8 cellular contexts compared by ENCODE assay signal in the genomic region with DNA sequence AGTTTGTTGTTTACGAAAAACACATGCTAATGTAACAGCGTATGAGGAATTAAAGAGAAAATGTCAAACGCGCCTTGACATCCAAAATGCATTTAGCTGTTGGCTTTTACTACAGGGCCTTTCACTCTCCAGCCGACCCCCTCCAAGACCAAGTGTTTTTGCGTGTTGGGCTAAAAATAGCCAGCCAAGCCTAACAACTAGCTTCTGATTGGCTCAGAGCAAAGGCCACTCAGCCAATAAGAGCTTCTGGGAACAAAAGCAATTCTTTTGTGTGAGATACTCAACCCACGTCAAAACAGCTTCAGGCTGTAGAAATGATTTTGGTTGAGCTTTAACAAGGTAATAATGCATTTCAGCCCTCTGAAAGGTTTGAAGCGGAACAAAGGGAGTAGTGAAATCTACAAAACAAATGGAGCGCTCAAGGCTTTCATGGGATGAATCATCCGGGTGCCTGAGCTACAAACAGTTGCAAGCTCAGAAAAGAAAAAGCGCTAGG.
DNase-seq lines count a peak whose midpoint lies in the region; ATAC-seq and TF ChIP-seq lines count a peak whose summit lies in the region.

No MANE protein-coding gene starts in this region.

- no peak for TF ChIP-seq EP300 in suprapubic skin (IDR thresholded peaks at IDR 0.05)

- no peak overlapping the region for H3K27ac Mint-ChIP-seq in T-helper 17 cell

- no peaks in the 10 kb centered on the region for H4K20me1 ChIP-seq in BLaER1 treated with 17β-estradiol and CSF1 and Interleukin-3, amounts not matched to agents 10 nM and 100 nM

- no peaks in the 10 kb centered on the region for H3K36me3 ChIP-seq in BLaER1 treated with 17β-estradiol and CSF1 and Interleukin-3, amounts not matched to agents 10 nM and 100 nM
- H3K36me3 ChIP-seq in SJCRH30 (no peaks in the 10 kb centered on the region), endocrine pancreas (ENCODE audit: control insufficient read depth, insufficient read depth, low read length) (no peaks in the 10 kb centered on the region), lung (ENCODE audit: control insufficient read depth in 2 of 2, insufficient read depth in 2 of 2, low read length in 2 of 2) (no peaks in the 10 kb centered on the region), suprapubic skin (no peaks in the 10 kb centered on the region)

- ATAC-seq in GM19025 (IDR thresholded peaks at IDR 0.05; ENCODE audit: low read depth, unreplicated experiment) (peak; percentile 50), HG03354 (IDR thresholded peaks at IDR 0.05; ENCODE audit: poor library complexity, severe bottlenecking, unreplicated experiment) (peak; percentile 84), lung (ENCODE audit: insufficient read depth, low FRiP score) (peak; percentile 70), T-helper 17 cell (no peak)

- DNase-seq in SJCRH30 (peak; percentile 71 to 85), lung (ENCODE audit: low spot score) (peak; percentile 54), suprapubic skin (ENCODE audit: low spot score in 2 of 2) (peak in 1 of 2 donors; percentile 63), T-helper 17 cell (no peak)

- H3K27ac ChIP-seq in BLaER1 treated with 17β-estradiol and CSF1 and Interleukin-3, amounts not matched to agents 10 nM and 100 nM, result peak overlapping the region in 9 of 11 experiments; percentile 17 to 69 (median 63); a peak in 17 of 22 replicates
- H3K27ac ChIP-seq in SJCRH30 (peak overlapping the region; percentile 30), lung (ENCODE audit: low read depth in 1 of 2, low read length in 1 of 2) (peak overlapping the region; percentile 27 to 69), suprapubic skin (peak overlapping the region; percentile 72)

- TF ChIP-seq CTCF in lung (IDR thresholded peaks at IDR 0.05; ENCODE audit: control extremely low read depth, extremely low read depth), result no peak
- no peak for TF ChIP-seq CTCF in suprapubic skin (IDR thresholded peaks at IDR 0.05)

- 17 to 23% methylated on average over 11 of the region's 11 CpGs for WGBS in lung, 2 donors
- WGBS in suprapubic skin, result 4% methylated on average over 11 of the region's 11 CpGs

- peaks cover 7% of the 10 kb centered on the region for H3K4me1 Mint-ChIP-seq in T-helper 17 cell

- peak overlapping the region; percentile 19 to 58 (median 38); a peak in 16 of 20 replicates for H3K4me3 ChIP-seq in BLaER1 treated with 17β-estradiol and CSF1 and Interleukin-3, amounts not matched to agents 10 nM and 100 nM
- H3K4me3 ChIP-seq in SJCRH30 (peak overlapping the region; percentile 58), endocrine pancreas (ENCODE audit: control insufficient read depth, insufficient read depth, low read length) (peak overlapping the region; percentile 95), lung (no peak overlapping the region), suprapubic skin (peak overlapping the region; percentile 45)

- peak overlapping the region; percentile 31 to 74 (median 56) for H3K4me2 ChIP-seq in BLaER1 treated with 17β-estradiol and CSF1 and Interleukin-3, amounts not matched to agents 10 nM and 100 nM

- H3K27me3 Mint-ChIP-seq in T-helper 17 cell, result peaks cover 44% of the 10 kb centered on the region

- no peaks in the 10 kb centered on the region for H3K27me3 ChIP-seq in BLaER1 treated with 17β-estradiol and CSF1 and Interleukin-3, amounts not matched to agents 10 nM and 100 nM
- H3K27me3 ChIP-seq in SJCRH30, result no peaks in the 10 kb centered on the region
- no peaks in the 10 kb centered on the region for H3K27me3 ChIP-seq in endocrine pancreas (ENCODE audit: control insufficient read depth, insufficient read depth, low read length)
- no peaks in the 10 kb centered on the region for H3K27me3 ChIP-seq in lung (ENCODE audit: control insufficient read depth, insufficient read depth)
- H3K27me3 ChIP-seq in suprapubic skin, result no peaks in the 10 kb centered on the region

- TF ChIP-seq POLR2A in suprapubic skin (IDR thresholded peaks at IDR 0.05), result no peak

- peaks cover 0 to 17% (median 5%) of the 10 kb centered on the region in 10 experiments; a peak in 8 of 20 replicates for H3K4me1 ChIP-seq in BLaER1 treated with 17β-estradiol and CSF1 and Interleukin-3, amounts not matched to agents 10 nM and 100 nM
- H3K4me1 ChIP-seq in SJCRH30 (no peaks in the 10 kb centered on the region), endocrine pancreas (ENCODE audit: control insufficient read depth, insufficient read depth, low read length) (peaks cover 11% of the 10 kb centered on the region), lung (ENCODE audit: control insufficient read depth in 2 of 2, insufficient read depth in 2 of 2, low read length in 2 of 2) (no peaks in the 10 kb centered on the region), suprapubic skin (peaks cover 51% of the 10 kb centered on the region)

- H3K36me3 Mint-ChIP-seq in T-helper 17 cell (ENCODE audit: low read depth), result no peaks in the 10 kb centered on the region

- no peak overlapping the region for H3K4me3 Mint-ChIP-seq in T-helper 17 cell

- H3K9me3 ChIP-seq in BLaER1 treated with 17β-estradiol and CSF1 and Interleukin-3, amounts not matched to agents 10 nM and 100 nM (replicated peaks in 1 of 11), result no peaks in the 10 kb centered on the region
- H3K9me3 ChIP-seq in SJCRH30 (replicated peaks) (no peaks in the 10 kb centered on the region), endocrine pancreas (ENCODE audit: control insufficient read depth, low read length) (no peaks in the 10 kb centered on the region), lung (ENCODE audit: control insufficient read depth in 2 of 2, insufficient read depth in 1 of 2, low read length in 1 of 2) (no peaks in the 10 kb centered on the region), suprapubic skin (no peaks in the 10 kb centered on the region), T-helper 17 cell (ENCODE audit: control insufficient read depth, low read length, poor library complexity, severe bottlenecking) (no peaks in the 10 kb centered on the region)

- H3K9ac ChIP-seq in BLaER1 treated with 17β-estradiol and CSF1 and Interleukin-3, amounts not matched to agents 10 nM and 100 nM, result peak overlapping the region; percentile 20 to 68 (median 55); a peak in 20 of 22 replicates
- H3K9ac ChIP-seq in endocrine pancreas (ENCODE audit: control insufficient read depth, insufficient read depth, low read length), result no peak overlapping the region

Comparison
In these comparisons a context has a peak if more than half of its experiments do, and no peak if none do; other contexts are left out.
1. DNase-seq: peak in SJCRH30 (2 of 2) and lung (single experiment); none in T-helper 17 cell (0 of 3).
2. Peak in every context shown above with its lines, with median percentiles within 50 percentile points of each other: H3K27ac ChIP-seq.